In the genomic region with DNA sequence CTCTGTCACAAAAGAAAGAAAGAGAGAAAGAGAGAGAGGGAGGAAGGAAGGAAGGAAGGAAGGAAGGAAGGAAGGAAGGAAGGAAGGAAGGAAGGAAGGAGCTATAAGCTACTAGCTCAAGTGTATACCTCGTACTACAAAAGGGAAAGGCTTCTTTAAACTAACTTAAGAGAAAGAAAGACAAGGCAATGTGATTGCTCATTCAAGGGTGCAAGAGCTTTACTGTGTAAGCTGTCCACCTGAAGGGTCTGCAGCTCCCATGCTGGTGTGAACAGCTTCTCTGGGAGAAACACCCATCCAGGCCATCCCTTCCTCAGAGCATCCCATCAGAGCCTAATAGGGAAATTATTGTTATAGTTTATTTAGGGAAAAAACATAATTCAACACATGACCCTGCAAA, we compare ENCODE assay signal across 26 cellular contexts.
"Had no signal": no experiment of that assay in that cellular context is flagged by ENCODE, and none has a peak within 500 bp of the region (broad histone marks: within the 10 kb centered on the region; RNA-seq: fewer than 3 reads in every experiment).

No MANE protein-coding gene starts in this region.

- H3K27ac Mint-ChIP-seq: activated CD4-positive, alpha-beta T cell treated with anti-CD3 and anti-CD28 coated beads for 36 hours; activated CD4-positive, alpha-beta T cell treated with anti-CD3 and anti-CD28 coated beads, Interleukin-2, amount 10 ng/mL, durations not matched to agents 7 days and 5 days; activated naive CD8-positive, alpha-beta T cell; activated T-cell treated with anti-CD3 and anti-CD28 coated beads, Interleukin-2, amount 50 U/mL, for 24 hours had no signal

- H3K4me3 ChIP-seq: esophagus muscularis mucosa, gastroesophageal sphincter, heart right ventricle, hepatocyte had no signal

- H3K27me3 ChIP-seq: brain microvascular endothelial cell, esophagus muscularis mucosa, gastroesophageal sphincter, heart right ventricle, hepatocyte had no signal

- H3K4me1 Mint-ChIP-seq: activated CD4-positive, alpha-beta T cell treated with anti-CD3 and anti-CD28 coated beads for 36 hours; activated CD4-positive, alpha-beta T cell treated with anti-CD3 and anti-CD28 coated beads, Interleukin-2, amount 10 ng/mL, durations not matched to agents 7 days and 5 days had no signal

- H3K4me1 ChIP-seq: esophagus muscularis mucosa, gastroesophageal sphincter had no signal

- H3K36me3 Mint-ChIP-seq: activated naive CD8-positive, alpha-beta T cell had no signal

- ATAC-seq: activated CD4-positive, alpha-beta T cell treated with anti-CD3 and anti-CD28 coated beads for 36 hours; effector memory CD8-positive, alpha-beta T cell; gastroesophageal sphincter; heart right ventricle had no signal

- H3K9me3 Mint-ChIP-seq: activated T-cell treated with anti-CD3 and anti-CD28 coated beads, Interleukin-2, amount 50 U/mL, for 24 hours; effector memory CD8-positive, alpha-beta T cell had no signal

- DNase-seq: activated CD4-positive, alpha-beta T cell treated with anti-CD3 and anti-CD28 coated beads for 36 hours; activated CD4-positive, alpha-beta T cell treated with anti-CD3 and anti-CD28 coated beads, Interleukin-2, amount 10 ng/mL, durations not matched to agents 7 days and 5 days; activated CD4-positive, alpha-beta T cell treated with anti-CD3 and anti-CD28 coated beads, Interleukin-2, amount 50 U/mL, for 48 hours; activated CD4-positive, CD25-positive, alpha-beta regulatory T cell; activated CD4-positive, CD25-positive, alpha-beta regulatory T cell treated with anti-CD3 and anti-CD28 coated beads, Interleukin-2, amount 50 U/mL, for 72 hours; activated CD8-positive, alpha-beta memory T cell treated with anti-CD3 and anti-CD28 coated beads, Interleukin-2, amount 50 U/mL, for 48 hours; activated gamma-delta T cell; activated naive CD4-positive, alpha-beta T cell treated with anti-CD3 and anti-CD28 coated beads, Interleukin-2, amount 50 U/mL, for 16 hours; activated naive CD4-positive, alpha-beta T cell treated with Interleukin-2 at 50 U/mL for 16 hours; activated T-cell treated with anti-CD3 and anti-CD28 coated beads for 4 hours; activated T-cell treated with anti-CD3 and anti-CD28 coated beads, Interleukin-2, amount 50 U/mL, for 24 hours; amniotic stem cell; anterior cingulate cortex; brain microvascular endothelial cell; cortex of kidney; dermis blood vessel endothelial cell; effector CD4-positive, alpha-beta T cell; effector memory CD8-positive, alpha-beta T cell; erythroblast; foreskin melanocyte; heart right ventricle; T-helper 2 cell had no signal

- H3K9me3 ChIP-seq: esophagus muscularis mucosa, gastroesophageal sphincter, heart right ventricle had no signal

- H3K36me3 ChIP-seq: brain microvascular endothelial cell, esophagus muscularis mucosa, gastroesophageal sphincter, heart right ventricle had no signal

- H3K27me3 Mint-ChIP-seq: activated CD4-positive, alpha-beta T cell treated with anti-CD3 and anti-CD28 coated beads for 36 hours; activated CD4-positive, alpha-beta T cell treated with anti-CD3 and anti-CD28 coated beads, Interleukin-2, amount 10 ng/mL, durations not matched to agents 7 days and 5 days; activated naive CD8-positive, alpha-beta T cell; activated T-cell treated with anti-CD3 and anti-CD28 coated beads, Interleukin-2, amount 50 U/mL, for 24 hours; effector memory CD8-positive, alpha-beta T cell had no signal

- H3K4me3 Mint-ChIP-seq: activated CD4-positive, alpha-beta T cell treated with anti-CD3 and anti-CD28 coated beads for 36 hours; activated CD4-positive, alpha-beta T cell treated with anti-CD3 and anti-CD28 coated beads, Interleukin-2, amount 10 ng/mL, durations not matched to agents 7 days and 5 days; activated naive CD8-positive, alpha-beta T cell; activated T-cell treated with anti-CD3 and anti-CD28 coated beads, Interleukin-2, amount 50 U/mL, for 24 hours; effector memory CD8-positive, alpha-beta T cell had no signal

- H3K27ac ChIP-seq: brain microvascular endothelial cell, esophagus muscularis mucosa, gastroesophageal sphincter, heart right ventricle, hepatocyte had no signal
